ENCODE assay signal across 1 cellular context in the genomic region with DNA sequence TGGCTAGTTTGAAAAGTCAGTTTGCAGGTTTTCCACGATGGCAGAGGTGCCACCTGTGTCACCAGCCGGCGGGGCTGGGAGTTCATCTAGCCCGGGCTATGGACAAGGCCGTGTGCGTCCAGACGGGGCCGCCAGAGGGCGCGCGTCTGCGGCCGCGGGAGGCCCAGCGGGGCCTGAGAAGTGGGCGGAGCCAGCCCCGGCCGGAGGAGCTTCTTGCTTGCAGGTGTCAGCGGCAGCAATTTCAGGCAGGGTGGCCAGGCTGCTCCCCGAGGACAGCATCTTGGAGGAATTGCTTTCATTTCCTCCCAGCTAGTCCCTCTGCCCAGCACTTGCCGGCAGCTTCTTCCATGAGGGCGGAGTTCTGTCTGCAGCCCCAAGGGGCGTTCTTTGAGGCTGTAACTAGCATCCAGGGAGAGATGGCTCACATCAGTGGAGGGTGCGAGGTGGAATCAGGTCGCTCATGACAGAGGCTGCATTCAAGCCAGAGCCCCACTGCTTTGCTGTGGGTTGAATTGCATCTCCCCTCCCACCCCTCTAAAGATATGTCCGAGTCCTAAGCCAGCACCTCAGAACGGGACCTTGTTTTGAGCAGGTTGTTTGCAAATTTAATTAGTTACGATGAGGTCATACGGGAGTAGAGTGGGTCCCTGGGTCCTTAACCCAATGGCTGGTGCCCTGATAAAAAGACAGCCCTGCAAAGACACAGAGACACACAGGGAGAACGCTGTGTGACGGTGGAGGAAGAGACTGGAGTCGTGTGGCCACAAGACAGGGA.
TF ChIP-seq lines count a peak whose summit lies in the region.

No MANE protein-coding gene starts in this region.

TF ChIP-seq in IMR-90, 13 proteins besides CTCF, POLR2A, EP300 and RAD21 (continued from another document):
- TF ChIP-seq RFX5 (IDR thresholded peaks at IDR 0.05; ENCODE audit: low read depth, low read length) (no peak), MAZ (IDR thresholded peaks at IDR 0.05; ENCODE audit: borderline replicate concordance, low read depth, low read length) (no peak)
- TF ChIP-seq, protein P1, sequence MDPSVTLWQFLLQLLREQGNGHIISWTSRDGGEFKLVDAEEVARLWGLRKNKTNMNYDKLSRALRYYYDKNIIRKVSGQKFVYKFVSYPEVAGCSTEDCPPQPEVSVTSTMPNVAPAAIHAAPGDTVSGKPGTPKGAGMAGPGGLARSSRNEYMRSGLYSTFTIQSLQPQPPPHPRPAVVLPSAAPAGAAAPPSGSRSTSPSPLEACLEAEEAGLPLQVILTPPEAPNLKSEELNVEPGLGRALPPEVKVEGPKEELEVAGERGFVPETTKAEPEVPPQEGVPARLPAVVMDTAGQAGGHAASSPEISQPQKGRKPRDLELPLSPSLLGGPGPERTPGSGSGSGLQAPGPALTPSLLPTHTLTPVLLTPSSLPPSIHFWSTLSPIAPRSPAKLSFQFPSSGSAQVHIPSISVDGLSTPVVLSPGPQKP (IDR thresholded peaks at IDR 0.05; ENCODE audit: borderline replicate concordance, low read depth, low read length): no peak
